Comparison of ENCODE assay signal across 1 cellular context in the genomic region with DNA sequence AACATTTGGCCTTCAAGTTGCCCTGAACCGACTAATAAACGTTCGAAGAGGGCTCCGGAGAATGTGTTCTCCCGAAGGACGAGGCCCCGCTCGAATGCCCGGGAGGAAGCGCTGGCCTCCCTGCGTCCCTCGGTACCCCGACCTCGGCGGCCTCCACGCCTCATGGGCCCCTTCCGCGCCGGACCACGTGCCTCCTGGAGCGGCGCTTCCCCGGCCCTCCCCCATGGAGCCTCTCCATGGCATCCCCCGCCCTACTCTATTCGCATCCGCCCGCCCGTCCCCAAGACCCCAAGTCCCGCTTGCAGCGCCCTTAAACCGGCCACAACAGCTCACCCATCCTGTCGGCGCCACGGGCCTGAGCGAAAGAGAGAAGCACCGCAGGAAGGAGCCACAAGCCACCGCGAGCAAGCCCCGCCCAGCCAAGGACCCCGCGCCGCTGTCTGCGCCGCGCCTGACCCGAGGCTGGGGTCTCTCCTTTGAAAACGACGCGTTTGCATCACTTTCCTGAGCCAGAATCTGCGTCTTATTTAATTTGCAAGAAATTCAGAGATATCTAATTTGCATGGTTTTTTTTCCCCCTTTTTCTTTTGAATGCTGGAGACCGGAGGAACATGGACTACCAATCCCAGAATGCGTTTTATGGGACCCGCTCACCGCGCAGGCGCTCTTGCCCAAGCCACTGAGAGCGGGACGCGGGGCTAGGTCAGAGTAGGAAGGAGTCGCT.
TF ChIP-seq lines count a peak whose summit lies in the region.

Gene RPS23, minus strand, starts transcription at position 368 of the 724 bp plus-strand sequence. Its CDS starts 31 bp downstream, at position 337.

TF ChIP-seq in K562, 482 proteins besides CTCF, POLR2A, EP300 and RAD21 (continued from another document and continues in another):
- TF ChIP-seq, protein P1, sequence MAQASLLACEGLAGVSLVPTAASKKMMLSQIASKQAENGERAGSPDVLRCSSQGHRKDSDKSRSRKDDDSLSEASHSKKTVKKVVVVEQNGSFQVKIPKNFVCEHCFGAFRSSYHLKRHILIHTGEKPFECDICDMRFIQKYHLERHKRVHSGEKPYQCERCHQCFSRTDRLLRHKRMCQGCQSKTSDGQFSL (CRISPR knock-in tag; IDR thresholded peaks at IDR 0.05): no peak
- TF ChIP-seq, protein P1 (tag; IDR thresholded peaks at IDR 0.05): no peak
- TF ChIP-seq RB1 (IDR thresholded peaks at IDR 0.05; ENCODE audit: low read depth) (peak; percentile 79; the same call in 1 of the 2 replicates), XRCC5 (IDR thresholded peaks at IDR 0.05; ENCODE audit: low read depth, low read length) (0 out of 2 replicates have a peak, but pooled peaks have one; percentile 72), RFX5 (IDR thresholded peaks at IDR 0.05; ENCODE audit: low read depth, low read length) (no peak), ZNF253 (CRISPR knock-in tag; conservative IDR thresholded peaks at IDR 0.05) (no peak), ZNF318 (IDR thresholded peaks at IDR 0.05; ENCODE audit: borderline replicate concordance in 1 of 2, low read depth in 1 of 2) (no peak), BRD9 (IDR thresholded peaks at IDR 0.05; ENCODE audit: low read depth, partially characterized antibody) (no peak), THRAP3 (IDR thresholded peaks at IDR 0.05; ENCODE audit: borderline replicate concordance) (no peak), HLTF (IDR thresholded peaks at IDR 0.05) (no peak), ZNF561 (CRISPR knock-in tag; conservative IDR thresholded peaks at IDR 0.05) (peak; percentile 69), STAT5B (CRISPR knock-in tag; IDR thresholded peaks at IDR 0.05) (no peak), POU5F1 (IDR thresholded peaks at IDR 0.05; ENCODE audit: borderline replicate concordance, low read depth, low read length, partially characterized antibody) (no peak), SOX6 (IDR thresholded peaks at IDR 0.05) (no peak; the same call in 1 of the 2 replicates), ZFP36 (IDR thresholded peaks at IDR 0.05; ENCODE audit: low read depth, low read length, partially characterized antibody) (peak; percentile 5), FUS (optimal IDR thresholded peaks at IDR 0.05; ENCODE audit: low read depth, low read length) (no peak), FOXK2 (conservative IDR thresholded peaks at IDR 0.05 in 1 of 2, IDR thresholded peaks at IDR 0.05 in 1 of 2; ENCODE audit: low read depth in 2 of 2) (no peak; a peak in 1 of 4 replicates), CTBP1 (IDR thresholded peaks at IDR 0.05; ENCODE audit: borderline replicate concordance) (no peak), HEY1 (CRISPR knock-in tag; IDR thresholded peaks at IDR 0.05; ENCODE audit: borderline replicate concordance) (no peak), MCM3 (IDR thresholded peaks at IDR 0.05) (no peak), ZNF699 (CRISPR knock-in tag; IDR thresholded peaks at IDR 0.05; ENCODE audit: insufficient replicate concordance) (no peak), ZNF780A (CRISPR knock-in tag; IDR thresholded peaks at IDR 0.05) (no peak), ZBED1 (IDR thresholded peaks at IDR 0.05) (peak; percentile 38; the same call in 1 of the 2 replicates), POLR2G (IDR thresholded peaks at IDR 0.05; ENCODE audit: low read depth, low read length) (peak; percentile 100), CGGBP1 (CRISPR knock-in tag; IDR thresholded peaks at IDR 0.05) (no peak), MXD1 (CRISPR knock-in tag; IDR thresholded peaks at IDR 0.05; ENCODE audit: borderline replicate concordance, poor library complexity, severe bottlenecking) (no peak), TEAD4 (IDR thresholded peaks at IDR 0.05; ENCODE audit: low read length) (no peak; the same call in 1 of the 2 replicates), TEAD4 (CRISPR knock-in tag; IDR thresholded peaks at IDR 0.05; ENCODE audit: borderline replicate concordance) (no peak; the same call in 1 of the 2 replicates)
- TF ChIP-seq, protein P2, sequence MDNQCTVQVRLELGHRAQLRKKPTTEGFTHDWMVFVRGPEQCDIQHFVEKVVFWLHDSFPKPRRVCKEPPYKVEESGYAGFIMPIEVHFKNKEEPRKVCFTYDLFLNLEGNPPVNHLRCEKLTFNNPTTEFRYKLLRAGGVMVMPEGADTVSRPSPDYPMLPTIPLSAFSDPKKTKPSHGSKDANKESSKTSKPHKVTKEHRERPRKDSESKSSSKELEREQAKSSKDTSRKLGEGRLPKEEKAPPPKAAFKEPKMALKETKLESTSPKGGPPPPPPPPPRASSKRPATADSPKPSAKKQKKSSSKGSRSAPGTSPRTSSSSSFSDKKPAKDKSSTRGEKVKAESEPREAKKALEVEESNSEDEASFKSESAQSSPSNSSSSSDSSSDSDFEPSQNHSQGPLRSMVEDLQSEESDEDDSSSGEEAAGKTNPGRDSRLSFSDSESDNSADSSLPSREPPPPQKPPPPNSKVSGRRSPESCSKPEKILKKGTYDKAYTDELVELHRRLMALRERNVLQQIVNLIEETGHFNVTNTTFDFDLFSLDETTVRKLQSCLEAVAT (IDR thresholded peaks at IDR 0.05): peak; percentile 18 to 54; a peak in 1 of 4 replicates
- TF ChIP-seq, protein P3, sequence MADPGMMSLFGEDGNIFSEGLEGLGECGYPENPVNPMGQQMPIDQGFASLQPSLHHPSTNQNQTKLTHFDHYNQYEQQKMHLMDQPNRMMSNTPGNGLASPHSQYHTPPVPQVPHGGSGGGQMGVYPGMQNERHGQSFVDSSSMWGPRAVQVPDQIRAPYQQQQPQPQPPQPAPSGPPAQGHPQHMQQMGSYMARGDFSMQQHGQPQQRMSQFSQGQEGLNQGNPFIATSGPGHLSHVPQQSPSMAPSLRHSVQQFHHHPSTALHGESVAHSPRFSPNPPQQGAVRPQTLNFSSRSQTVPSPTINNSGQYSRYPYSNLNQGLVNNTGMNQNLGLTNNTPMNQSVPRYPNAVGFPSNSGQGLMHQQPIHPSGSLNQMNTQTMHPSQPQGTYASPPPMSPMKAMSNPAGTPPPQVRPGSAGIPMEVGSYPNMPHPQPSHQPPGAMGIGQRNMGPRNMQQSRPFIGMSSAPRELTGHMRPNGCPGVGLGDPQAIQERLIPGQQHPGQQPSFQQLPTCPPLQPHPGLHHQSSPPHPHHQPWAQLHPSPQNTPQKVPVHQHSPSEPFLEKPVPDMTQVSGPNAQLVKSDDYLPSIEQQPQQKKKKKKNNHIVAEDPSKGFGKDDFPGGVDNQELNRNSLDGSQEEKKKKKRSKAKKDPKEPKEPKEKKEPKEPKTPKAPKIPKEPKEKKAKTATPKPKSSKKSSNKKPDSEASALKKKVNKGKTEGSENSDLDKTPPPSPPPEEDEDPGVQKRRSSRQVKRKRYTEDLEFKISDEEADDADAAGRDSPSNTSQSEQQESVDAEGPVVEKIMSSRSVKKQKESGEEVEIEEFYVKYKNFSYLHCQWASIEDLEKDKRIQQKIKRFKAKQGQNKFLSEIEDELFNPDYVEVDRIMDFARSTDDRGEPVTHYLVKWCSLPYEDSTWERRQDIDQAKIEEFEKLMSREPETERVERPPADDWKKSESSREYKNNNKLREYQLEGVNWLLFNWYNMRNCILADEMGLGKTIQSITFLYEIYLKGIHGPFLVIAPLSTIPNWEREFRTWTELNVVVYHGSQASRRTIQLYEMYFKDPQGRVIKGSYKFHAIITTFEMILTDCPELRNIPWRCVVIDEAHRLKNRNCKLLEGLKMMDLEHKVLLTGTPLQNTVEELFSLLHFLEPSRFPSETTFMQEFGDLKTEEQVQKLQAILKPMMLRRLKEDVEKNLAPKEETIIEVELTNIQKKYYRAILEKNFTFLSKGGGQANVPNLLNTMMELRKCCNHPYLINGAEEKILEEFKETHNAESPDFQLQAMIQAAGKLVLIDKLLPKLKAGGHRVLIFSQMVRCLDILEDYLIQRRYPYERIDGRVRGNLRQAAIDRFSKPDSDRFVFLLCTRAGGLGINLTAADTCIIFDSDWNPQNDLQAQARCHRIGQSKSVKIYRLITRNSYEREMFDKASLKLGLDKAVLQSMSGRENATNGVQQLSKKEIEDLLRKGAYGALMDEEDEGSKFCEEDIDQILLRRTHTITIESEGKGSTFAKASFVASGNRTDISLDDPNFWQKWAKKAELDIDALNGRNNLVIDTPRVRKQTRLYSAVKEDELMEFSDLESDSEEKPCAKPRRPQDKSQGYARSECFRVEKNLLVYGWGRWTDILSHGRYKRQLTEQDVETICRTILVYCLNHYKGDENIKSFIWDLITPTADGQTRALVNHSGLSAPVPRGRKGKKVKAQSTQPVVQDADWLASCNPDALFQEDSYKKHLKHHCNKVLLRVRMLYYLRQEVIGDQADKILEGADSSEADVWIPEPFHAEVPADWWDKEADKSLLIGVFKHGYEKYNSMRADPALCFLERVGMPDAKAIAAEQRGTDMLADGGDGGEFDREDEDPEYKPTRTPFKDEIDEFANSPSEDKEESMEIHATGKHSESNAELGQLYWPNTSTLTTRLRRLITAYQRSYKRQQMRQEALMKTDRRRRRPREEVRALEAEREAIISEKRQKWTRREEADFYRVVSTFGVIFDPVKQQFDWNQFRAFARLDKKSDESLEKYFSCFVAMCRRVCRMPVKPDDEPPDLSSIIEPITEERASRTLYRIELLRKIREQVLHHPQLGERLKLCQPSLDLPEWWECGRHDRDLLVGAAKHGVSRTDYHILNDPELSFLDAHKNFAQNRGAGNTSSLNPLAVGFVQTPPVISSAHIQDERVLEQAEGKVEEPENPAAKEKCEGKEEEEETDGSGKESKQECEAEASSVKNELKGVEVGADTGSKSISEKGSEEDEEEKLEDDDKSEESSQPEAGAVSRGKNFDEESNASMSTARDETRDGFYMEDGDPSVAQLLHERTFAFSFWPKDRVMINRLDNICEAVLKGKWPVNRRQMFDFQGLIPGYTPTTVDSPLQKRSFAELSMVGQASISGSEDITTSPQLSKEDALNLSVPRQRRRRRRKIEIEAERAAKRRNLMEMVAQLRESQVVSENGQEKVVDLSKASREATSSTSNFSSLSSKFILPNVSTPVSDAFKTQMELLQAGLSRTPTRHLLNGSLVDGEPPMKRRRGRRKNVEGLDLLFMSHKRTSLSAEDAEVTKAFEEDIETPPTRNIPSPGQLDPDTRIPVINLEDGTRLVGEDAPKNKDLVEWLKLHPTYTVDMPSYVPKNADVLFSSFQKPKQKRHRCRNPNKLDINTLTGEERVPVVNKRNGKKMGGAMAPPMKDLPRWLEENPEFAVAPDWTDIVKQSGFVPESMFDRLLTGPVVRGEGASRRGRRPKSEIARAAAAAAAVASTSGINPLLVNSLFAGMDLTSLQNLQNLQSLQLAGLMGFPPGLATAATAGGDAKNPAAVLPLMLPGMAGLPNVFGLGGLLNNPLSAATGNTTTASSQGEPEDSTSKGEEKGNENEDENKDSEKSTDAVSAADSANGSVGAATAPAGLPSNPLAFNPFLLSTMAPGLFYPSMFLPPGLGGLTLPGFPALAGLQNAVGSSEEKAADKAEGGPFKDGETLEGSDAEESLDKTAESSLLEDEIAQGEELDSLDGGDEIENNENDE (IDR thresholded peaks at IDR 0.05; ENCODE audit: low read depth, low read length): no peak
